ENCODE assay signal across 8 cellular contexts in genomic region chr10:21481407-21481806, GRCh38.
"Had no signal": no experiment of that assay in that cellular context is flagged by ENCODE, and none has a peak within 500 bp of the region (broad histone marks: within the 10 kb centered on the region; RNA-seq: fewer than 3 reads in every experiment).

No MANE protein-coding gene starts in this region.

- DNase-seq: GDM1, GF-D8 had no signal

- H3K4me3 ChIP-seq: GM12878 had no signal

- FAIRE-seq: G401.6, GM12878, GM12891, GM12892, GM18507, GM19239 had no signal

- ATAC-seq: GM12878 had no signal
